9 cellular contexts compared by ENCODE assay signal in the genomic region with DNA sequence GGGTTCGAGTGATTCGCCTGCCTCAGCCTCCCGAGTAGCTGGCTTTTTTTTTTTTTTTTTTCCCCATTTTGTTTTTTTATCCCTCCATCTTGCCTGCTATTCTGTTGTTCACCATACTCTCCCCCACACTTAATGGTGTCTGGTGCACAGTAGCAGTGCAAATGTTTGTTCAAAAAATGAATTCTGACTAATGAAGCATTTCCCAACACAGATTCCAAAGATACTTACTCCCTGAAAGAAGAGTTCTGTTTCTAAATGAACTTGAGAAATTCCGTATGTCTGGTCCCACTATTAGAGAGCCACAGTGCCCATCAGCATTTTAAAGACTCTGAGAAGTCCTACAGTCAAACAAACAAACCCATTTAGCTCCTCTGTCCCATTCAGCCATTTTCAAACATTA. TPM values are rescaled to one million over a fixed set of nuclear protein-coding genes. Genes with fewer than 3 reads are reported as not detected.
A peak's percentile ranks its signal among the peaks of the same experiment; 100 is the strongest.
DNase-seq lines count a peak whose midpoint lies in the region; ATAC-seq, FAIRE-seq and TF ChIP-seq lines count a peak whose summit lies in the region.
"Had no signal": no experiment of that assay in that cellular context is flagged by ENCODE, and none has a peak within 500 bp of the region (broad histone marks: within the 10 kb centered on the region; RNA-seq: fewer than 3 reads in every experiment).

No MANE protein-coding gene starts in this region.

- peaks cover 0 to 2% (median 0%) of the 10 kb centered on the region in 3 donors for H3K9me3 Mint-ChIP-seq in IgD-negative memory B cell
- no peaks in the 10 kb centered on the region for H3K9me3 Mint-ChIP-seq in MCF 10A (ENCODE audit: unreplicated experiment)
- H3K9me3 Mint-ChIP-seq in mesothelial cell of epicardium = no peaks in the 10 kb centered on the region

- peak overlapping the region; percentile 70 to 85 (median 78) for H3K4me3 Mint-ChIP-seq in IgD-negative memory B cell
- peak overlapping the region; percentile 73 for H3K4me3 Mint-ChIP-seq in MCF 10A (ENCODE audit: unreplicated experiment)
- H3K4me3 Mint-ChIP-seq in mesothelial cell of epicardium = no peak overlapping the region

- no peak overlapping the region for H3K4me3 ChIP-seq in left ventricle myocardium inferior

- intact Hi-C loops in MCF 10A (cut with micrococcal nuclease) = loop anchor here (2.0 kb wide), 1 partner anchor 74 kb away; a partner anchor contains a TSS
- intact Hi-C loops in left ventricle myocardium inferior (cut with micrococcal nuclease) = no loop called here

- H3K36me3 ChIP-seq in left ventricle myocardium inferior = peaks cover 42% of the 10 kb centered on the region

- H3K4me1 ChIP-seq in left ventricle myocardium inferior = peaks cover 42% of the 10 kb centered on the region

- H3K27me3 ChIP-seq in left ventricle myocardium inferior (ENCODE audit: low read depth) = no peaks in the 10 kb centered on the region

- H3K27ac ChIP-seq in left ventricle myocardium inferior (replicated peaks) = no peak overlapping the region

- POLR2A ChIA-PET in MCF 10A (lab: Yijun Ruan, JAX) = interaction anchor here (0.6 to 8.1 kb wide), 22 partner anchors 9 to 485 kb away, joined by 3 to 190 read pairs (median 4); a partner anchor contains a TSS

- ATAC-seq in HG03520 (IDR thresholded peaks at IDR 0.05; ENCODE audit: unreplicated experiment) = no peak

- H3K4me1 Mint-ChIP-seq in IgD-negative memory B cell = peaks cover 55 to 67% (median 66%) of the 10 kb centered on the region in 3 donors
- H3K4me1 Mint-ChIP-seq in MCF 10A (ENCODE audit: insufficient read depth, unreplicated experiment) = peaks cover 65% of the 10 kb centered on the region
- H3K4me1 Mint-ChIP-seq in mesothelial cell of epicardium = peaks cover 18% of the 10 kb centered on the region

- H3K27me3 Mint-ChIP-seq in IgD-negative memory B cell (peaks cover 1% of the 10 kb centered on the region), MCF 10A (ENCODE audit: insufficient read depth, unreplicated experiment) (no peaks in the 10 kb centered on the region), mesothelial cell of epicardium (ENCODE audit: low read depth) (no peaks in the 10 kb centered on the region)

- BruUV-seq in MCF 10A (replicated peaks; lab: Mats Ljungman, UMichigan) = no TSS peak

- H3K36me3 Mint-ChIP-seq in IgD-negative memory B cell (peaks cover 22% of the 10 kb centered on the region), MCF 10A (ENCODE audit: insufficient read depth, unreplicated experiment) (peaks cover 59% of the 10 kb centered on the region), mesothelial cell of epicardium (peaks cover 17% of the 10 kb centered on the region)

- no peak for FAIRE-seq in GM19239 (lab: Jason Lieb, UNC)

- TF ChIP-seq CTCF in MCF 10A (IDR thresholded peaks at IDR 0.05; ENCODE audit: unreplicated experiment) (no peak), mesothelial cell of epicardium (IDR thresholded peaks at IDR 0.05; ENCODE audit: unreplicated experiment) (no peak), left ventricle myocardium inferior (IDR thresholded peaks at IDR 0.05; ENCODE audit: borderline replicate concordance) (no peak)

- H3K27ac Mint-ChIP-seq in IgD-negative memory B cell = peak overlapping the region; percentile 91 to 97 (median 93)
- H3K27ac Mint-ChIP-seq in MCF 10A (ENCODE audit: low read depth, unreplicated experiment) = peak overlapping the region; percentile 95
- peak overlapping the region; percentile 39 for H3K27ac Mint-ChIP-seq in mesothelial cell of epicardium

- DNase-seq in AG20443 (ENCODE audit: low spot score) = peak; percentile 43
- peak; percentile 64 for DNase-seq in MCF 10A (ENCODE audit: unreplicated experiment)
- no peak for DNase-seq in mesothelial cell of epicardium (ENCODE audit: low spot score in 2 of 2, unreplicated experiment in 2 of 2)
- DNase-seq in left ventricle myocardium inferior = no peak
- no peak for DNase-seq in NCI-H1436 (lab: John Stamatoyannopoulos, UW)
- no peak for DNase-seq in GM19239 (ENCODE audit: insufficient read length, low spot score)
- DNase-seq: DMS79 treated with DMSO at 0.1 percent for 48 hours had no signal

- H3K9me3 ChIP-seq in left ventricle myocardium inferior (replicated peaks) = no peaks in the 10 kb centered on the region

- CTCF ChIA-PET in MCF 10A (lab: Yijun Ruan, JAX) = interaction anchor here (0.6 to 7.9 kb wide), 12 partner anchors 8 to 563 kb away, joined by 3 to 80 read pairs (median 6); a partner anchor contains a TSS

RNA-seq across cellular contexts. Expression of a gene that starts 9.5 kb away (rescaled TPM):
- 58.4 TPM for polyA plus RNA-seq in IgD-negative memory B cell
- total RNA-seq in MCF 10A (2022) (114 and 157 TPM in 2 replicates), mesothelial cell of epicardium (24.0 to 26.0 TPM (median 25.7 TPM) in 3 replicates), left ventricle myocardium inferior (7.9 TPM)

Comparison
In these comparisons a context has a peak if more than half of its experiments do, and no peak if none do; other contexts are left out.
1. DNase-seq: peak in AG20443 (single experiment) and MCF 10A (single experiment); none in mesothelial cell of epicardium (0 of 2), left ventricle myocardium inferior (single experiment), NCI-H1436 (single experiment) and GM19239 (single experiment).
2. H3K27ac Mint-ChIP-seq: peak in every context shown above with its lines; median percentile 95 in MCF 10A; 93 in IgD-negative memory B cell; 39 in mesothelial cell of epicardium.